ENCODE assay signal across 8 cellular contexts in genomic region chr5:114362197-114362976, GRCh38. TPM values are rescaled to one million over a fixed set of nuclear protein-coding genes. Genes with fewer than 3 reads are reported as not detected.
DNase-seq lines count a peak whose midpoint lies in the region; ATAC-seq and TF ChIP-seq lines count a peak whose summit lies in the region.

No MANE protein-coding gene starts in this region.

- H3K4me1 ChIP-seq in right atrium auricular region (peaks cover 0 to 40% of the 10 kb centered on the region in 2 donors), smooth muscle cell (ENCODE audit: low read depth) (peaks cover 8% of the 10 kb centered on the region)

- no peaks in the 10 kb centered on the region for H4K20me1 ChIP-seq in smooth muscle cell (ENCODE audit: low read depth)

- H3K9me3 ChIP-seq in right atrium auricular region (no peaks in the 10 kb centered on the region), smooth muscle cell (replicated peaks; ENCODE audit: low read depth) (no peaks in the 10 kb centered on the region)

- ATAC-seq in HG02884 (IDR thresholded peaks at IDR 0.05; ENCODE audit: unreplicated experiment) (peak; percentile 17), HG02763 (IDR thresholded peaks at IDR 0.05; ENCODE audit: unreplicated experiment) (no peak)

- no peak overlapping the region for H3K9ac ChIP-seq in smooth muscle cell (ENCODE audit: low read depth)

- DNase-seq in activated CD4-positive, alpha-beta T cell treated with anti-CD3 and anti-CD28 coated beads for 48 hours, result peak; percentile 3
- DNase-seq in activated CD4-positive, alpha-beta T cell treated with anti-CD3 and anti-CD28 coated beads, Interleukin-2, amount 50 U/mL, for 1 hour, result no peak
- DNase-seq in right atrium auricular region (ENCODE audit: low spot score), result no peak
- DNase-seq in smooth muscle cell (lab: John Stamatoyannopoulos, UW; ENCODE audit: unreplicated experiment), result no peak
- DNase-seq in activated naive CD4-positive, alpha-beta T cell (lab: John Stamatoyannopoulos, UW), result no peak

- H3K27me3 ChIP-seq in right atrium auricular region (no peaks in the 10 kb centered on the region), smooth muscle cell (ENCODE audit: low read depth) (peaks cover 69% of the 10 kb centered on the region)

- TF ChIP-seq CTCF in VCaP (conservative IDR thresholded peaks at IDR 0.05), result peak; percentile 10; the same call in 1 of the 2 replicates
- no peak for TF ChIP-seq CTCF in right atrium auricular region (IDR thresholded peaks at IDR 0.05)
- no peak for TF ChIP-seq CTCF in smooth muscle cell (IDR thresholded peaks at IDR 0.05; ENCODE audit: borderline replicate concordance, insufficient read depth, poor library complexity, severe bottlenecking)

- H3K79me2 ChIP-seq in smooth muscle cell (ENCODE audit: low read depth), result no peaks in the 10 kb centered on the region

- H3K4me2 ChIP-seq in smooth muscle cell, result peak overlapping the region; percentile 96

- H3K4me3 ChIP-seq in right atrium auricular region (peak overlapping the region; percentile 63 to 70), smooth muscle cell (peak overlapping the region; percentile 63)

- H2AFZ ChIP-seq in smooth muscle cell (ENCODE audit: low read depth), result peak overlapping the region; percentile 65

- WGBS in smooth muscle cell (ENCODE audit: low lambda C conversion rate), result 1% methylated on average over 68 of the region's 87 CpGs

- no peaks in the 10 kb centered on the region for H3F3A ChIP-seq in smooth muscle cell (ENCODE audit: low read depth)

- no peaks in the 10 kb centered on the region for H3K36me3 ChIP-seq in right atrium auricular region
- no peaks in the 10 kb centered on the region for H3K36me3 ChIP-seq in smooth muscle cell (ENCODE audit: low read depth)

- H3K27ac ChIP-seq in VCaP, result peak overlapping the region; percentile 92
- peak overlapping the region; percentile 64 to 79 for H3K27ac ChIP-seq in right atrium auricular region
- no peak overlapping the region for H3K27ac ChIP-seq in smooth muscle cell (ENCODE audit: low read depth)

RNA-seq across cellular contexts. Expression of gene KCNN2, which starts 0.5 kb away (rescaled TPM):
- total RNA-seq in right atrium auricular region (10 to 100 TPM; 12.6 to 22.4 TPM), smooth muscle cell (3.2 and 4.3 TPM in 2 replicates)
- polyA plus RNA-seq in smooth muscle cell, result 3.8 and 8.0 TPM in 2 replicates
